ENCODE assay signal across 1 cellular context in genomic region chr6:17729223-17730077, GRCh38.
TF ChIP-seq lines count a peak whose summit lies in the region.

No MANE protein-coding gene starts in this region.

TF ChIP-seq in K562, 482 proteins besides CTCF, POLR2A, EP300 and RAD21 (continued from another document and continues in another):
- TF ChIP-seq, protein P1, sequence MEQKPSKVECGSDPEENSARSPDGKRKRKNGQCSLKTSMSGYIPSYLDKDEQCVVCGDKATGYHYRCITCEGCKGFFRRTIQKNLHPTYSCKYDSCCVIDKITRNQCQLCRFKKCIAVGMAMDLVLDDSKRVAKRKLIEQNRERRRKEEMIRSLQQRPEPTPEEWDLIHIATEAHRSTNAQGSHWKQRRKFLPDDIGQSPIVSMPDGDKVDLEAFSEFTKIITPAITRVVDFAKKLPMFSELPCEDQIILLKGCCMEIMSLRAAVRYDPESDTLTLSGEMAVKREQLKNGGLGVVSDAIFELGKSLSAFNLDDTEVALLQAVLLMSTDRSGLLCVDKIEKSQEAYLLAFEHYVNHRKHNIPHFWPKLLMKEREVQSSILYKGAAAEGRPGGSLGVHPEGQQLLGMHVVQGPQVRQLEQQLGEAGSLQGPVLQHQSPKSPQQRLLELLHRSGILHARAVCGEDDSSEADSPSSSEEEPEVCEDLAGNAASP (IDR thresholded peaks at IDR 0.05): no peak
- TF ChIP-seq DDX20 (tag; IDR thresholded peaks at IDR 0.05; ENCODE audit: low read depth): no peak
- TF ChIP-seq ZNF318 (IDR thresholded peaks at IDR 0.05; ENCODE audit: borderline replicate concordance in 1 of 2, low read depth in 1 of 2): peak in 1 of 2 experiments; percentile 60; a peak in 2 of 4 replicates
- peak; percentile 76; the same call in 1 of the 2 replicates for TF ChIP-seq BACH1 (tag; IDR thresholded peaks at IDR 0.05)
- peak; percentile 70 for TF ChIP-seq ZNF316 (IDR thresholded peaks at IDR 0.05)
- TF ChIP-seq LARP7 (IDR thresholded peaks at IDR 0.05): no peak
- TF ChIP-seq ZNF384 (IDR thresholded peaks at IDR 0.05; ENCODE audit: low read depth, low read length): no peak
- no peak for TF ChIP-seq CCAR2 (IDR thresholded peaks at IDR 0.05; ENCODE audit: low read depth, low read length)
- TF ChIP-seq, protein P2, sequence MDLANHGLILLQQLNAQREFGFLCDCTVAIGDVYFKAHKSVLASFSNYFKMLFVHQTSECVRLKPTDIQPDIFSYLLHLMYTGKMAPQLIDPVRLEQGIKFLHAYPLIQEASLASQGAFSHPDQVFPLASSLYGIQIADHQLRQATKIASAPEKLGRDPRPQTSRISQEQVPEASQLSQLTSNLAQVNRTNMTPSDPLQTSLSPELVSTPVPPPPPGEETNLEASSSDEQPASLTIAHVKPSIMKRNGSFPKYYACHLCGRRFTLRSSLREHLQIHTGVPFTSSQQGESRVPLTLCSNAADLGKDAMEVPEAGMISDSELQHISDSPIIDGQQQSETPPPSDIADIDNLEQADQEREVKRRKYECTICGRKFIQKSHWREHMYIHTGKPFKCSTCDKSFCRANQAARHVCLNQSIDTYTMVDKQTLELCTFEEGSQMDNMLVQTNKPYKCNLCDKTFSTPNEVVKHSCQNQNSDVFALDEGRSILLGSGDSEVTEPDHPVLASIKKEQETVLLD (IDR thresholded peaks at IDR 0.05): no peak
- TF ChIP-seq, protein P3, sequence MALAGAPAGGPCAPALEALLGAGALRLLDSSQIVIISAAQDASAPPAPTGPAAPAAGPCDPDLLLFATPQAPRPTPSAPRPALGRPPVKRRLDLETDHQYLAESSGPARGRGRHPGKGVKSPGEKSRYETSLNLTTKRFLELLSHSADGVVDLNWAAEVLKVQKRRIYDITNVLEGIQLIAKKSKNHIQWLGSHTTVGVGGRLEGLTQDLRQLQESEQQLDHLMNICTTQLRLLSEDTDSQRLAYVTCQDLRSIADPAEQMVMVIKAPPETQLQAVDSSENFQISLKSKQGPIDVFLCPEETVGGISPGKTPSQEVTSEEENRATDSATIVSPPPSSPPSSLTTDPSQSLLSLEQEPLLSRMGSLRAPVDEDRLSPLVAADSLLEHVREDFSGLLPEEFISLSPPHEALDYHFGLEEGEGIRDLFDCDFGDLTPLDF (CRISPR knock-in tag; IDR thresholded peaks at IDR 0.05): no peak
- TF ChIP-seq SMARCB1 (IDR thresholded peaks at IDR 0.05; ENCODE audit: insufficient read length, low read depth): no peak
- no peak for TF ChIP-seq E4F1 (CRISPR knock-in tag; IDR thresholded peaks at IDR 0.05; ENCODE audit: borderline replicate concordance)
- no peak for TF ChIP-seq ZNF830 (CRISPR knock-in tag; IDR thresholded peaks at IDR 0.05)
- TF ChIP-seq JUND (IDR thresholded peaks at IDR 0.05; ENCODE audit: borderline replicate concordance, low read depth, low read length): peak; percentile 90
- TF ChIP-seq JUND (tag; IDR thresholded peaks at IDR 0.05; ENCODE audit: borderline replicate concordance, low read depth, low read length): peak; percentile 64; the same call in 2 of the 3 replicates
- no peak for TF ChIP-seq ZNF212 (CRISPR knock-in tag; IDR thresholded peaks at IDR 0.05)
- TF ChIP-seq FOXK1 (CRISPR knock-in tag; IDR thresholded peaks at IDR 0.05; ENCODE audit: borderline replicate concordance): no peak
- no peak for TF ChIP-seq MBD1 (CRISPR knock-in tag; IDR thresholded peaks at IDR 0.05)
- no peak for TF ChIP-seq ZNF444 (CRISPR knock-in tag; IDR thresholded peaks at IDR 0.05)
- no peak for TF ChIP-seq ZNF140 (CRISPR knock-in tag; IDR thresholded peaks at IDR 0.05)
- no peak for TF ChIP-seq THRAP3 (IDR thresholded peaks at IDR 0.05; ENCODE audit: borderline replicate concordance)
- TF ChIP-seq TRIM28 (IDR thresholded peaks at IDR 0.05): 0 out of 2 replicates have a peak, but pooled peaks have one; percentile 51
- TF ChIP-seq NONO (IDR thresholded peaks at IDR 0.05; ENCODE audit: low read depth in 2 of 2, low read length in 1 of 2): peak in 1 of 2 experiments; percentile 69; a peak in 2 of 4 replicates
- no peak for TF ChIP-seq PHTF2 (CRISPR knock-in tag; IDR thresholded peaks at IDR 0.05)
- no peak for TF ChIP-seq CHD1 (IDR thresholded peaks at IDR 0.05; ENCODE audit: low read length)
- TF ChIP-seq, protein P4, sequence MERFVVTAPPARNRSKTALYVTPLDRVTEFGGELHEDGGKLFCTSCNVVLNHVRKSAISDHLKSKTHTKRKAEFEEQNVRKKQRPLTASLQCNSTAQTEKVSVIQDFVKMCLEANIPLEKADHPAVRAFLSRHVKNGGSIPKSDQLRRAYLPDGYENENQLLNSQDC (CRISPR knock-in tag; IDR thresholded peaks at IDR 0.05): no peak
- TF ChIP-seq TBP (optimal IDR thresholded peaks at IDR 0.05; ENCODE audit: low read depth, low read length): no peak
- no peak for TF ChIP-seq GABPB2 (CRISPR knock-in tag; conservative IDR thresholded peaks at IDR 0.05)
- TF ChIP-seq, protein P5, sequence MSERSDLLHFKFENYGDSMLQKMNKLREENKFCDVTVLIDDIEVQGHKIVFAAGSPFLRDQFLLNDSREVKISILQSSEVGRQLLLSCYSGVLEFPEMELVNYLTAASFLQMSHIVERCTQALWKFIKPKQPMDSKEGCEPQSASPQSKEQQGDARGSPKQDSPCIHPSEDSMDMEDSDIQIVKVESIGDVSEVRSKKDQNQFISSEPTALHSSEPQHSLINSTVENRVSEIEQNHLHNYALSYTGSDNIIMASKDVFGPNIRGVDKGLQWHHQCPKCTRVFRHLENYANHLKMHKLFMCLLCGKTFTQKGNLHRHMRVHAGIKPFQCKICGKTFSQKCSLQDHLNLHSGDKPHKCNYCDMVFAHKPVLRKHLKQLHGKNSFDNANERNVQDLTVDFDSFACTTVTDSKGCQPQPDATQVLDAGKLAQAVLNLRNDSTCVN (CRISPR knock-in tag; IDR thresholded peaks at IDR 0.05): no peak
- no peak for TF ChIP-seq NFRKB (IDR thresholded peaks at IDR 0.05; ENCODE audit: low read depth)
- no peak for TF ChIP-seq HIVEP1 (CRISPR knock-in tag; IDR thresholded peaks at IDR 0.05)
- TF ChIP-seq CBFB (CRISPR knock-in tag; IDR thresholded peaks at IDR 0.05): no peak
- no peak for TF ChIP-seq GATAD2B (IDR thresholded peaks at IDR 0.05; ENCODE audit: borderline replicate concordance)
- TF ChIP-seq ZKSCAN3 (CRISPR knock-in tag; IDR thresholded peaks at IDR 0.05): no peak
- TF ChIP-seq RBM14 (IDR thresholded peaks at IDR 0.05; ENCODE audit: borderline replicate concordance, insufficient read depth, low read depth, low read length): no peak
- no peak for TF ChIP-seq ZFX (CRISPR knock-in tag; IDR thresholded peaks at IDR 0.05)
- no peak for TF ChIP-seq KLF6 (CRISPR knock-in tag; IDR thresholded peaks at IDR 0.05; ENCODE audit: borderline replicate concordance)
- TF ChIP-seq XRCC3 (IDR thresholded peaks at IDR 0.05): no peak
- no peak for TF ChIP-seq HOXB6 (CRISPR knock-in tag; IDR thresholded peaks at IDR 0.05; ENCODE audit: borderline replicate concordance)
- TF ChIP-seq, protein P6, sequence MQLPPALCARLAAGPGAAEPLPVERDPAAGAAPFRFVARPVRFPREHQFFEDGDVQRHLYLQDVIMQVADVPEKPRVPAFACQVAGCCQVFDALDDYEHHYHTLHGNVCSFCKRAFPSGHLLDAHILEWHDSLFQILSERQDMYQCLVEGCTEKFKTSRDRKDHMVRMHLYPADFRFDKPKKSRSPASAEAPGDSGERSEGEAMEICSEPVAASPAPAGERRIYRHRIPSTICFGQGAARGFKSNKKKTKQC (CRISPR knock-in tag; IDR thresholded peaks at IDR 0.05): no peak
- TF ChIP-seq ILF3 (IDR thresholded peaks at IDR 0.05; ENCODE audit: borderline replicate concordance): no peak
- TF ChIP-seq, protein P7, sequence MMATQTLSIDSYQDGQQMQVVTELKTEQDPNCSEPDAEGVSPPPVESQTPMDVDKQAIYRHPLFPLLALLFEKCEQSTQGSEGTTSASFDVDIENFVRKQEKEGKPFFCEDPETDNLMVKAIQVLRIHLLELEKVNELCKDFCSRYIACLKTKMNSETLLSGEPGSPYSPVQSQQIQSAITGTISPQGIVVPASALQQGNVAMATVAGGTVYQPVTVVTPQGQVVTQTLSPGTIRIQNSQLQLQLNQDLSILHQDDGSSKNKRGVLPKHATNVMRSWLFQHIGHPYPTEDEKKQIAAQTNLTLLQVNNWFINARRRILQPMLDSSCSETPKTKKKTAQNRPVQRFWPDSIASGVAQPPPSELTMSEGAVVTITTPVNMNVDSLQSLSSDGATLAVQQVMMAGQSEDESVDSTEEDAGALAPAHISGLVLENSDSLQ (IDR thresholded peaks at IDR 0.05): peak; percentile 12; the same call in 1 of the 2 replicates
- no peak for TF ChIP-seq EZH2 (IDR thresholded peaks at IDR 0.05; ENCODE audit: borderline replicate concordance, low read depth, low read length)
- no peak for TF ChIP-seq ZFP1 (CRISPR knock-in tag; IDR thresholded peaks at IDR 0.05)
- no peak for TF ChIP-seq PCBP1 (IDR thresholded peaks at IDR 0.05; ENCODE audit: low read depth, low read length, poor library complexity, severe bottlenecking)
- TF ChIP-seq CHCHD3 (CRISPR knock-in tag; IDR thresholded peaks at IDR 0.05): no peak
